18 cellular contexts compared by ENCODE assay signal in the genomic region with DNA sequence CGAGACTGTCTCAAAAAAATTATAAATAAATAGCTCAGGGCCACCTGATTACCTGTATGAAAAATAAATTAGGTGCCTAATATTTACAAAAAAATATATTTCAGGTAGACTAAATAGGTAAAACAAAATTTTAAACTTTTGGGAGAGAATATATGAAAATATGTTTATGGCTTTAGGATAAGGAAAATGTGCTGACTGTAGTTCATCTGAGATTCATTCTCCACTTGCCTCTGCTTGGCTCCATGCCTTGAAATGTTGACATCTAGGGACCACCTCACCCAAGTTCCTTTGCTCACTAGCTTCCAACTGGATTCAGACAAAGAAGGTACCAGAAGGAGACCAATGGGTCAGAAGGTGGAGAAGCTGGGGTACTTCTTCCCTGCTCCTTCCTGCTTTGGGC.
"Had no signal": no experiment of that assay in that cellular context is flagged by ENCODE, and none has a peak within 500 bp of the region (broad histone marks: within the 10 kb centered on the region; RNA-seq: fewer than 3 reads in every experiment).

No MANE protein-coding gene starts in this region.

- H3K9me3 Mint-ChIP-seq: activated naive CD8-positive, alpha-beta T cell treated with anti-CD3 and anti-CD28 coated beads for 36 hours; central memory CD8-positive, alpha-beta T cell; natural killer cell treated with Interleukin-12 subunit alpha and Interleukin-12 subunit beta and Interleukin-15 and Interleukin-18, amount 100 ng/mL, for 72 hours; stimulated activated effector memory CD8-positive, alpha-beta T cell treated with anti-CD3 and anti-CD28 coated beads, Interleukin-12 subunit alpha, Interleukin-12 subunit beta, amount 100 ng/mL, for 72 hours had no signal

- DNase-seq: activated CD4-positive, alpha-beta T cell treated with anti-CD3 and anti-CD28 coated beads, Interleukin-2, amount 50 U/mL, for 1 hour; activated naive CD8-positive, alpha-beta T cell treated with anti-CD3 and anti-CD28 coated beads for 36 hours; brain microvascular endothelial cell; effector CD8-positive, alpha-beta T cell; esophagus squamous epithelium; glutamatergic neuron; hypothalamus; kidney; left lung; mucosa of descending colon; retina; substantia nigra; trophoblast cell had no signal

- FAIRE-seq: endothelial cell of umbilical vein, kidney had no signal

- H3K9me3 ChIP-seq: esophagus squamous epithelium, left lung, mucosa of descending colon had no signal

- H3K36me3 Mint-ChIP-seq: natural killer cell treated with Interleukin-12 subunit alpha and Interleukin-12 subunit beta and Interleukin-15 and Interleukin-18, amount 100 ng/mL, for 72 hours; stimulated activated effector memory CD8-positive, alpha-beta T cell treated with anti-CD3 and anti-CD28 coated beads, Interleukin-12 subunit alpha, Interleukin-12 subunit beta, amount 100 ng/mL, for 72 hours had no signal

- H3K27ac ChIP-seq: brain microvascular endothelial cell, coronary artery, esophagus squamous epithelium, left lung had no signal

- ATAC-seq: left lung; mucosa of descending colon; natural killer cell treated with Interleukin-12 subunit alpha and Interleukin-12 subunit beta and Interleukin-15 and Interleukin-18, amount 100 ng/mL, for 72 hours; stimulated activated effector memory CD8-positive, alpha-beta T cell treated with anti-CD3 and anti-CD28 coated beads, Interleukin-12 subunit alpha, Interleukin-12 subunit beta, amount 100 ng/mL, for 72 hours had no signal

- H3K27me3 Mint-ChIP-seq: activated naive CD8-positive, alpha-beta T cell treated with anti-CD3 and anti-CD28 coated beads for 36 hours; central memory CD8-positive, alpha-beta T cell; natural killer cell treated with Interleukin-12 subunit alpha and Interleukin-12 subunit beta and Interleukin-15 and Interleukin-18, amount 100 ng/mL, for 72 hours had no signal

- H3K36me3 ChIP-seq: brain microvascular endothelial cell, esophagus squamous epithelium, left lung had no signal

- H3K4me3 Mint-ChIP-seq: activated naive CD8-positive, alpha-beta T cell treated with anti-CD3 and anti-CD28 coated beads for 36 hours; central memory CD8-positive, alpha-beta T cell; natural killer cell treated with Interleukin-12 subunit alpha and Interleukin-12 subunit beta and Interleukin-15 and Interleukin-18, amount 100 ng/mL, for 72 hours; stimulated activated effector memory CD8-positive, alpha-beta T cell treated with anti-CD3 and anti-CD28 coated beads, Interleukin-12 subunit alpha, Interleukin-12 subunit beta, amount 100 ng/mL, for 72 hours had no signal

- H3K4me3 ChIP-seq: coronary artery, esophagus squamous epithelium, left lung, mucosa of descending colon had no signal

- H3K27ac Mint-ChIP-seq: natural killer cell treated with Interleukin-12 subunit alpha and Interleukin-12 subunit beta and Interleukin-15 and Interleukin-18, amount 100 ng/mL, for 72 hours; stimulated activated effector memory CD8-positive, alpha-beta T cell treated with anti-CD3 and anti-CD28 coated beads, Interleukin-12 subunit alpha, Interleukin-12 subunit beta, amount 100 ng/mL, for 72 hours had no signal

- H3K27me3 ChIP-seq: brain microvascular endothelial cell, esophagus squamous epithelium, left lung had no signal
